ENCODE assay signal across 20 cellular contexts in the genomic region with DNA sequence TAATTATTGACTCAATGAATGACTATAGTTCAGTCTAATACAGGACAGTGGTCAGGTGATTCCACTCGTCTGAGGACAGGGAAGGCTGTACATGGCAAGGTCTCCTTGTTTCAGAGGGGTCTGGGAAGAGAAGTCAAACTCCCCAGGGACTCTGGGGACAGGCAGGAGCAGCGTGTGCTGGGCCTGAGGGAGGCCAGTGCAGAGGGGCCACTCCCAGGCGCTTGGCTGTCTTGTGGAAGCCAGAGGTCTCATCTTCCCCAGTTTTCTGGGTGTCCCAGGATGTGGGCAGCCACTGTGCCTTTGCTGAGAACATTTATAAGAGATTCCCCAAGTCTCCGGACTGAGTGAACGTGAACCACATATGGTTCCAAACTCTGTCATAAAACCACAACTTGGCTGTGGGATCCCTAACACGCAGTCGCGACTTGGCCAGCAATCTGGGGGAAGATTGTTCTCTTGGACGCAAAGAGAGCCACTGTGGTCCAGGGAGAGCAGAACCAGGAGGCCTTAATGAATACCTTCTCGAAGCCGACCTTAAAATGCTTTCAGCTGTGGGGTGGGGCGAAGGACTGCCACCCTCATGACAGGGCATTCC. TPM values are rescaled to one million over a fixed set of nuclear protein-coding genes. Genes with fewer than 3 reads are reported as not detected.
A peak's percentile ranks its signal among the peaks of the same experiment; 100 is the strongest.
DNase-seq lines count a peak whose midpoint lies in the region; ATAC-seq, FAIRE-seq and TF ChIP-seq lines count a peak whose summit lies in the region.
"Had no signal": no experiment of that assay in that cellular context is flagged by ENCODE, and none has a peak within 500 bp of the region (broad histone marks: within the 10 kb centered on the region; RNA-seq: fewer than 3 reads in every experiment).

No MANE protein-coding gene starts in this region.

- H3K9me3 Mint-ChIP-seq in MCF 10A (ENCODE audit: unreplicated experiment), result no peaks in the 10 kb centered on the region
- no peaks in the 10 kb centered on the region for H3K9me3 Mint-ChIP-seq in chondrocyte (ENCODE audit: low read depth)
- H3K9me3 Mint-ChIP-seq: CD4-positive, alpha-beta T cell had no signal

- DNase-seq in breast epithelium (ENCODE audit: low spot score in 2 of 2), result no peak
- no peak for DNase-seq in MCF 10A (ENCODE audit: unreplicated experiment)
- DNase-seq in T-helper 17 cell, result no peak
- peak; percentile 76 for DNase-seq in fibroblast of peridontal ligament (ENCODE audit: extremely low read depth)
- no peak for DNase-seq in vagina (ENCODE audit: extremely low spot score in 2 of 2)
- DNase-seq in frontal cortex (ENCODE audit: low spot score in 2 of 2), result no peak
- DNase-seq in chondrocyte (ENCODE audit: low spot score), result no peak
- DNase-seq: CD4-positive, alpha-beta T cell; DMS79 treated with DMSO at 0.1 percent for 48 hours; IMR-90; NCI-H1417; NCI-H2081; NCI-H524; SIG-M5 had no signal

- ATAC-seq in T-helper 17 cell (no peak), GM18502 (IDR thresholded peaks at IDR 0.05; ENCODE audit: poor library complexity, unreplicated experiment) (no peak)
- ATAC-seq: HCT116 had no signal

- intact Hi-C loops in breast epithelium (cut with DNase I; ENCODE audit: low total_unique reads), result no loop called here
- intact Hi-C loops in MCF 10A (cut with micrococcal nuclease), result no loop called here
- intact Hi-C loops in vagina (cut with DNase I), result no loop called here

- H3K4me1 Mint-ChIP-seq in MCF 10A (ENCODE audit: insufficient read depth, unreplicated experiment) (peaks cover 27% of the 10 kb centered on the region), T-helper 17 cell (peaks cover 40% of the 10 kb centered on the region), chondrocyte (ENCODE audit: low read depth) (peaks cover 11% of the 10 kb centered on the region)

- TF ChIP-seq POLR2A in breast epithelium (IDR thresholded peaks at IDR 0.05) (no peak), vagina (IDR thresholded peaks at IDR 0.05) (no peak)

- H3K27me3 ChIP-seq in breast epithelium (no peaks in the 10 kb centered on the region), vagina (no peaks in the 10 kb centered on the region)

- H3K27ac Mint-ChIP-seq in MCF 10A (ENCODE audit: low read depth, unreplicated experiment) (no peak overlapping the region), T-helper 17 cell (peak overlapping the region; percentile 95), chondrocyte (ENCODE audit: unreplicated experiment) (no peak overlapping the region)
- H3K27ac Mint-ChIP-seq: CD4-positive, alpha-beta T cell had no signal

- H3K4me3 ChIP-seq in breast epithelium, result no peak overlapping the region
- no peak overlapping the region for H3K4me3 ChIP-seq in vagina

- H3K4me1 ChIP-seq in breast epithelium (no peaks in the 10 kb centered on the region), vagina (peaks cover 42% of the 10 kb centered on the region)

- H3K27me3 Mint-ChIP-seq in MCF 10A (ENCODE audit: insufficient read depth, unreplicated experiment), result no peaks in the 10 kb centered on the region
- no peaks in the 10 kb centered on the region for H3K27me3 Mint-ChIP-seq in T-helper 17 cell
- no peaks in the 10 kb centered on the region for H3K27me3 Mint-ChIP-seq in chondrocyte (ENCODE audit: low read depth)
- H3K27me3 Mint-ChIP-seq: CD4-positive, alpha-beta T cell had no signal

- H3K36me3 Mint-ChIP-seq in MCF 10A (ENCODE audit: insufficient read depth, unreplicated experiment), result no peaks in the 10 kb centered on the region
- peaks cover 3% of the 10 kb centered on the region for H3K36me3 Mint-ChIP-seq in T-helper 17 cell (ENCODE audit: low read depth)
- no peaks in the 10 kb centered on the region for H3K36me3 Mint-ChIP-seq in chondrocyte (ENCODE audit: low read depth)

- H3K4me3 Mint-ChIP-seq in MCF 10A (ENCODE audit: unreplicated experiment) (no peak overlapping the region), T-helper 17 cell (no peak overlapping the region), chondrocyte (ENCODE audit: unreplicated experiment) (no peak overlapping the region)
- H3K4me3 Mint-ChIP-seq: CD4-positive, alpha-beta T cell had no signal

- BruUV-seq in MCF 10A (replicated peaks; lab: Mats Ljungman, UMichigan), result no TSS peak

- POLR2A ChIA-PET in MCF 10A (lab: Yijun Ruan, JAX), result interaction anchor here (1.2 kb wide), 1 partner anchor 10 kb away, joined by 4 read pairs; no protein-coding TSS in a partner anchor

- no peaks in the 10 kb centered on the region for H3K36me3 ChIP-seq in breast epithelium
- no peaks in the 10 kb centered on the region for H3K36me3 ChIP-seq in vagina

- CTCF ChIA-PET in MCF 10A (lab: Yijun Ruan, JAX), result interaction anchor here (1.1 to 1.9 kb wide), 2 partner anchors 8 to 288 kb away, joined by 4 to 8 read pairs; no protein-coding TSS in a partner anchor

- H3K27ac ChIP-seq in breast epithelium (peak overlapping the region; percentile 37 to 41), vagina (peak overlapping the region; percentile 17)

- H3K9me3 ChIP-seq in breast epithelium, result no peaks in the 10 kb centered on the region
- H3K9me3 ChIP-seq in T-helper 17 cell (ENCODE audit: control insufficient read depth, low read length, poor library complexity, severe bottlenecking), result no peaks in the 10 kb centered on the region
- no peaks in the 10 kb centered on the region for H3K9me3 ChIP-seq in vagina

- TF ChIP-seq CTCF in breast epithelium (IDR thresholded peaks at IDR 0.05) (no peak), MCF 10A (IDR thresholded peaks at IDR 0.05; ENCODE audit: unreplicated experiment) (no peak), vagina (IDR thresholded peaks at IDR 0.05) (no peak), chondrocyte (IDR thresholded peaks at IDR 0.05) (no peak)

- no peak for FAIRE-seq in frontal cortex (lab: Jason Lieb, UNC)
- FAIRE-seq: G401.6, GM12892, GM19239, RCC 7860 had no signal

RNA-seq across cellular contexts. Expression of a gene that starts 30.4 kb away (rescaled TPM):
- total RNA-seq in breast epithelium (100 to 1,000 TPM in 2 of 3 donors, 10 to 100 TPM in 1; 13.8 to 177 (median 135) TPM), MCF 10A (2022) (16.8 and 27.9 TPM in 2 replicates), T-helper 17 cell (100 to 1,000 TPM; 295 to 329 TPM), vagina (347 TPM), frontal cortex (2.9 TPM), chondrocyte (53.8 to 75.5 TPM (median 66.4 TPM) in 3 replicates)
